In the genomic region with DNA sequence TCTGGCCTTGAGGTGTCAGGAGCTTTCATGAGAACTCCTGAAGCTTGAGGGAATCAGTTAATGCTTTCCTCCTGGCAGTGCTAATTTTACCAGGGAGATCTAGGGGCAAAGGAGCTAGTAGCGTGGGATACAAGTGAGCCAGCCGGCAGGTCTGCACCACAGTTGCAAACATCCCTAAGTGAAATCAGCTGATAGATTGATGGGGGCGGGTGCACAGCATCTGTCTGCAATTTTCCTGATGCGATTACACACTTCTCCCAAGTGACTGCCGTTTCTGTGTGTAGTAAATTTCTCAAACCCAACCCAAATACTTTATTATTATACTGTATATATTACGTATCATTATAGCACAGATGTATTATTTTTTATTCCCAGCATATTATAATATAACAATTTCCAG, we compare ENCODE assay signal across 19 cellular contexts.
A peak's percentile ranks its signal among the peaks of the same experiment; 100 is the strongest.
DNase-seq lines count a peak whose midpoint lies in the region; TF ChIP-seq lines count a peak whose summit lies in the region.
"Had no signal": no experiment of that assay in that cellular context is flagged by ENCODE, and none has a peak within 500 bp of the region (broad histone marks: within the 10 kb centered on the region; RNA-seq: fewer than 3 reads in every experiment).

No MANE protein-coding gene starts in this region.

- no peak for TF ChIP-seq RAD21 in neural cell (conservative IDR thresholded peaks at IDR 0.05)

- H3K27ac ChIP-seq in neural cell (ENCODE audit: low read length), result peak overlapping the region; percentile 64
- H3K27ac ChIP-seq: SK-N-MC had no signal

- no peaks in the 10 kb centered on the region for H3K9me3 ChIP-seq in neural cell (ENCODE audit: low read length)
- H3K9me3 ChIP-seq: HAP-1, MG63 had no signal

- no peaks in the 10 kb centered on the region for H3K36me3 ChIP-seq in neural cell (ENCODE audit: insufficient read depth, low read length)
- H3K36me3 ChIP-seq: HAP-1, MG63 had no signal

- no peaks in the 10 kb centered on the region for H4K20me1 ChIP-seq in neural cell (ENCODE audit: insufficient read depth)

- no peaks in the 10 kb centered on the region for H3F3A ChIP-seq in neural cell (ENCODE audit: insufficient read depth, low read length, poor library complexity, severe bottlenecking)

- H3K79me2 ChIP-seq in neural cell (replicated peaks; ENCODE audit: insufficient read depth, low read length), result no peaks in the 10 kb centered on the region

- no peaks in the 10 kb centered on the region for H3K27me3 ChIP-seq in neural cell (ENCODE audit: insufficient read depth, low read depth, low read length)
- H3K27me3 ChIP-seq: MG63 had no signal

- no peak overlapping the region for H3K4me3 ChIP-seq in neural cell (ENCODE audit: low read length)
- H3K4me3 ChIP-seq: HAP-1, MG63, SK-N-MC had no signal

- no peak for TF ChIP-seq EP300 in neural cell (conservative IDR thresholded peaks at IDR 0.05; ENCODE audit: poor library complexity, severe bottlenecking)

- no peak for TF ChIP-seq CTCF in neural cell (IDR thresholded peaks at IDR 0.05; ENCODE audit: poor library complexity, severe bottlenecking)

- H3K9me2 ChIP-seq in neural cell (ENCODE audit: insufficient read depth, low read length), result no peaks in the 10 kb centered on the region

- H2AFZ ChIP-seq in neural cell (ENCODE audit: low read depth, low read length), result no peak overlapping the region

- DNase-seq in DMS 273 (lab: John Stamatoyannopoulos, UW; ENCODE audit: unreplicated experiment) (peak; percentile 69), NCI-H1694 treated with DMSO at 0.1 percent for 48 hours (lab: John Stamatoyannopoulos, UW) (peak; percentile 47), SK-N-DZ (ENCODE audit: low spot score) (peak; percentile 74), AG08396 (ENCODE audit: low spot score) (no peak), GOT3 (lab: John Stamatoyannopoulos, UW) (no peak)
- no peak for DNase-seq in activated effector memory CD4-positive, alpha-beta T cell treated with anti-CD3 and anti-CD28 coated beads, Interleukin-2, amount 50 U/mL, for 16 hours
- DNase-seq: C1 segment of cervical spinal cord; CD8-positive, alpha-beta memory T cell; DMS79; Karpas-422; MG63; NCI-H1105; NCI-H187 treated with DMSO at 0.1 percent for 48 hours; NCI-H345; NCI-H526 treated with DMSO at 0.1 percent for 48 hours; T-cell had no signal

- no peak overlapping the region for H3K4me2 ChIP-seq in neural cell (ENCODE audit: low read length)

- no peak overlapping the region for H3K9ac ChIP-seq in neural cell (ENCODE audit: low read length)

TF ChIP-seq in neural cell, 6 proteins besides CTCF, POLR2A, EP300 and RAD21:
- TF ChIP-seq, protein P1, sequence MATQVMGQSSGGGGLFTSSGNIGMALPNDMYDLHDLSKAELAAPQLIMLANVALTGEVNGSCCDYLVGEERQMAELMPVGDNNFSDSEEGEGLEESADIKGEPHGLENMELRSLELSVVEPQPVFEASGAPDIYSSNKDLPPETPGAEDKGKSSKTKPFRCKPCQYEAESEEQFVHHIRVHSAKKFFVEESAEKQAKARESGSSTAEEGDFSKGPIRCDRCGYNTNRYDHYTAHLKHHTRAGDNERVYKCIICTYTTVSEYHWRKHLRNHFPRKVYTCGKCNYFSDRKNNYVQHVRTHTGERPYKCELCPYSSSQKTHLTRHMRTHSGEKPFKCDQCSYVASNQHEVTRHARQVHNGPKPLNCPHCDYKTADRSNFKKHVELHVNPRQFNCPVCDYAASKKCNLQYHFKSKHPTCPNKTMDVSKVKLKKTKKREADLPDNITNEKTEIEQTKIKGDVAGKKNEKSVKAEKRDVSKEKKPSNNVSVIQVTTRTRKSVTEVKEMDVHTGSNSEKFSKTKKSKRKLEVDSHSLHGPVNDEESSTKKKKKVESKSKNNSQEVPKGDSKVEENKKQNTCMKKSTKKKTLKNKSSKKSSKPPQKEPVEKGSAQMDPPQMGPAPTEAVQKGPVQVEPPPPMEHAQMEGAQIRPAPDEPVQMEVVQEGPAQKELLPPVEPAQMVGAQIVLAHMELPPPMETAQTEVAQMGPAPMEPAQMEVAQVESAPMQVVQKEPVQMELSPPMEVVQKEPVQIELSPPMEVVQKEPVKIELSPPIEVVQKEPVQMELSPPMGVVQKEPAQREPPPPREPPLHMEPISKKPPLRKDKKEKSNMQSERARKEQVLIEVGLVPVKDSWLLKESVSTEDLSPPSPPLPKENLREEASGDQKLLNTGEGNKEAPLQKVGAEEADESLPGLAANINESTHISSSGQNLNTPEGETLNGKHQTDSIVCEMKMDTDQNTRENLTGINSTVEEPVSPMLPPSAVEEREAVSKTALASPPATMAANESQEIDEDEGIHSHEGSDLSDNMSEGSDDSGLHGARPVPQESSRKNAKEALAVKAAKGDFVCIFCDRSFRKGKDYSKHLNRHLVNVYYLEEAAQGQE (IDR thresholded peaks at IDR 0.05; ENCODE audit: borderline replicate concordance), result peak; percentile 8
- TF ChIP-seq TAF1 (IDR thresholded peaks at IDR 0.05; ENCODE audit: low read depth), result no peak
- no peak for TF ChIP-seq MXI1 (conservative IDR thresholded peaks at IDR 0.05; ENCODE audit: poor library complexity, severe bottlenecking)
- TF ChIP-seq POLR2AphosphoS5 (IDR thresholded peaks at IDR 0.05), result no peak

Comparison
In these comparisons a context has a peak if more than half of its experiments do, and no peak if none do; other contexts are left out.
1. DNase-seq: peak in DMS 273 (single experiment), NCI-H1694 treated with DMSO at 0.1 percent for 48 hours (single experiment) and SK-N-DZ (single experiment); none in AG08396 (single experiment), GOT3 (single experiment) and activated effector memory CD4-positive, alpha-beta T cell treated with anti-CD3 and anti-CD28 coated beads, Interleukin-2, amount 50 U/mL, for 16 hours (single experiment).